1 cellular context compared by ENCODE assay signal in genomic region chr20:23126281-23127061, GRCh38.
TF ChIP-seq lines count a peak whose summit lies in the region.

No MANE protein-coding gene starts in this region.

TF ChIP-seq in GM12878, 131 proteins besides CTCF, POLR2A, EP300 and RAD21:
- TF ChIP-seq STAT1 (conservative IDR thresholded peaks at IDR 0.05) = no peak
- no peak for TF ChIP-seq SP1 (IDR thresholded peaks at IDR 0.05; ENCODE audit: low read depth, low read length)
- peak; percentile 70 for TF ChIP-seq PKNOX1 (IDR thresholded peaks at IDR 0.05)
- no peak for TF ChIP-seq SMAD1 (IDR thresholded peaks at IDR 0.05; ENCODE audit: low read depth, partially characterized antibody)
- TF ChIP-seq PBX3 (IDR thresholded peaks at IDR 0.05; ENCODE audit: insufficient replicate concordance, low read depth, low read length) = peak; percentile 16
- 0 out of 2 replicates have a peak, but pooled peaks have one; percentile 30 for TF ChIP-seq NR2F1 (conservative IDR thresholded peaks at IDR 0.05)
- no peak for TF ChIP-seq ZZZ3 (IDR thresholded peaks at IDR 0.05; ENCODE audit: control insufficient read depth, insufficient read length, low read depth)
- TF ChIP-seq SPI1 (IDR thresholded peaks at IDR 0.05; ENCODE audit: borderline replicate concordance, insufficient read depth, low read depth, low read length) = no peak
